ENCODE assay signal across 8 cellular contexts in genomic region chr19:2040647-2041435, GRCh38. TPM values are rescaled to one million over a fixed set of nuclear protein-coding genes. Genes with fewer than 3 reads are reported as not detected.
DNase-seq lines count a peak whose midpoint lies in the region; ATAC-seq and TF ChIP-seq lines count a peak whose summit lies in the region.

No MANE protein-coding gene starts in this region.

- ATAC-seq in Panc1 (no peak), HG03571 (IDR thresholded peaks at IDR 0.05; ENCODE audit: unreplicated experiment) (no peak)

- H3K4ac ChIP-seq in trophoblast cell (ENCODE audit: low read depth, low read length), result no peak overlapping the region

- POLR2A ChIA-PET in CD8-positive, alpha-beta memory T cell (lab: Charles Lee), result interaction anchor here (1.0 to 2.4 kb wide), 3 partner anchors 9 to 20 kb away, joined by 3 to 17 read pairs (median 9); partner anchors contain the start of gene MKNK2
- POLR2A ChIA-PET in Panc1 (lab: Charles Lee), result interaction anchor here (0.6 kb wide), 1 partner anchor 13 kb away, joined by 5 read pairs; no protein-coding TSS in a partner anchor

- BruUV-seq in Panc1 (replicated peaks; lab: Mats Ljungman, UMichigan), result no TSS peak

- peak overlapping the region in 4 of 7 donors; percentile 38 to 71 (median 62) for H3K4me3 Mint-ChIP-seq in CD8-positive, alpha-beta memory T cell
- peak overlapping the region; percentile 32 for H3K4me3 Mint-ChIP-seq in endodermal cell

- H3K79me2 ChIP-seq in trophoblast cell (ENCODE audit: control insufficient read depth, insufficient read depth, low read length, poor library complexity), result peaks cover 4% of the 10 kb centered on the region

- H3K27ac ChIP-seq in CD8-positive, alpha-beta memory T cell (ENCODE audit: low read depth, low read length), result peak overlapping the region; percentile 94
- H3K27ac ChIP-seq in Panc1 (ENCODE audit: low read length), result peak overlapping the region; percentile 70
- no peak overlapping the region for H3K27ac ChIP-seq in endodermal cell (ENCODE audit: low read depth, low read length)
- H3K27ac ChIP-seq in trophoblast cell (ENCODE audit: low read depth, low read length), result no peak overlapping the region

- H3K9me3 Mint-ChIP-seq in CD8-positive, alpha-beta memory T cell, result peaks cover 0 to 2% (median 0%) of the 10 kb centered on the region in 5 donors
- H3K9me3 Mint-ChIP-seq in endodermal cell, result peaks cover 6% of the 10 kb centered on the region

- H2AK5ac ChIP-seq in trophoblast cell (ENCODE audit: low read length), result no peak overlapping the region

- no peak overlapping the region for H4K12ac ChIP-seq in trophoblast cell (ENCODE audit: low read depth, low read length)

- peak overlapping the region; percentile 19 for H2BK12ac ChIP-seq in trophoblast cell (ENCODE audit: low read length)

- peak overlapping the region; percentile 50 for H2BK120ac ChIP-seq in trophoblast cell (ENCODE audit: insufficient read depth, low read length, poor library complexity)

- no peaks in the 10 kb centered on the region for H3K27me3 ChIP-seq in CD8-positive, alpha-beta memory T cell (ENCODE audit: insufficient read depth, low read length, poor library complexity, severe bottlenecking)
- no peaks in the 10 kb centered on the region for H3K27me3 ChIP-seq in Panc1 (ENCODE audit: control insufficient read depth, insufficient read depth, low read length)
- no peaks in the 10 kb centered on the region for H3K27me3 ChIP-seq in endodermal cell (ENCODE audit: control insufficient read depth, insufficient read depth, low read length, poor library complexity, severe bottlenecking)
- H3K27me3 ChIP-seq in trophoblast cell (ENCODE audit: insufficient read depth, low read length), result no peaks in the 10 kb centered on the region

- 94 to 95% methylated on average over 19 to 28 of the region's 28 CpGs for WGBS in endodermal cell (ENCODE audit: insufficient coverage in 1 of 2, insufficient read length in 1 of 2), 2 experiments
- no CpG with 5 or more reads among the region's 28 CpGs for WGBS in trophoblast cell (ENCODE audit: extremely low coverage, insufficient coverage, insufficient read length)

- H3K36me3 Mint-ChIP-seq in CD8-positive, alpha-beta memory T cell, result peaks cover 0 to 52% (median 0%) of the 10 kb centered on the region in 3 donors
- peaks cover 24% of the 10 kb centered on the region for H3K36me3 Mint-ChIP-seq in endodermal cell (ENCODE audit: low read depth)

- peaks cover 13% of the 10 kb centered on the region for H3K79me1 ChIP-seq in trophoblast cell (ENCODE audit: low read length)

- H2AFZ ChIP-seq in trophoblast cell (ENCODE audit: insufficient read depth, low read length, poor library complexity), result no peak overlapping the region

- peak overlapping the region; percentile 8 for H3K18ac ChIP-seq in trophoblast cell (ENCODE audit: low read length)

- H3K4me3 ChIP-seq in CD8-positive, alpha-beta memory T cell (ENCODE audit: low read length), result peak overlapping the region; percentile 65
- H3K4me3 ChIP-seq in Panc1 (ENCODE audit: low read depth in 2 of 2, low read length in 2 of 2), result no peak overlapping the region
- no peak overlapping the region for H3K4me3 ChIP-seq in endodermal cell (ENCODE audit: low read length)
- H3K4me3 ChIP-seq in trophoblast cell (ENCODE audit: low read depth, low read length), result no peak overlapping the region

- intact Hi-C loops in Panc1 (cut with micrococcal nuclease; ENCODE audit: unreplicated experiment), result no loop called here

- TF ChIP-seq CTCF in Panc1 (IDR thresholded peaks at IDR 0.05) (no peak), endodermal cell (conservative IDR thresholded peaks at IDR 0.05) (no peak)

- H3K9ac ChIP-seq in endodermal cell (ENCODE audit: extremely low read depth, low read length, poor library complexity, severe bottlenecking) (no peak overlapping the region), trophoblast cell (ENCODE audit: low read length) (no peak overlapping the region)

- peaks cover 11 to 35% (median 13%) of the 10 kb centered on the region in 3 donors for H3K4me1 Mint-ChIP-seq in CD8-positive, alpha-beta memory T cell
- H3K4me1 Mint-ChIP-seq in endodermal cell, result no peaks in the 10 kb centered on the region

- H4K8ac ChIP-seq in trophoblast cell (ENCODE audit: low read depth, low read length), result peak overlapping the region; percentile 2

- H3K27ac Mint-ChIP-seq in CD8-positive, alpha-beta memory T cell, result peak overlapping the region; percentile 75 to 96 (median 92)
- peak overlapping the region; percentile 74 for H3K27ac Mint-ChIP-seq in endodermal cell

- H3K14ac ChIP-seq in trophoblast cell (ENCODE audit: low read length), result no peak overlapping the region

- no peaks in the 10 kb centered on the region for H3K9me3 ChIP-seq in CD8-positive, alpha-beta memory T cell (ENCODE audit: low read length)
- H3K9me3 ChIP-seq in Panc1 (ENCODE audit: control insufficient read depth, insufficient read depth, low read depth, low read length) (no peaks in the 10 kb centered on the region), endodermal cell (ENCODE audit: control insufficient read depth, low read length) (no peaks in the 10 kb centered on the region), trophoblast cell (ENCODE audit: insufficient read depth, low read depth, low read length) (peaks cover 1% of the 10 kb centered on the region)

- CTCF ChIA-PET in CD8-positive, alpha-beta memory T cell (lab: Charles Lee), result interaction anchor here (1.4 to 3.7 kb wide), 3 partner anchors 11 to 26 kb away, joined by 4 to 19 read pairs (median 4); partner anchors contain the start of gene MKNK2
- CTCF ChIA-PET in Panc1 (lab: Charles Lee), result no interaction called here

- in situ Hi-C loops in Panc1 (cut with HindIII; ENCODE audit: low pct_unique_long_range_greater_than_20kb, low sequenced_read_pairs), result no loop called here

- no peak overlapping the region for H2BK5ac ChIP-seq in trophoblast cell (ENCODE audit: low read depth, low read length, poor library complexity)

- DNase-seq in CD8-positive, alpha-beta memory T cell, result no peak
- DNase-seq in Panc1 (ENCODE audit: low read depth, low spot score), result no peak
- no peak for DNase-seq in endodermal cell
- DNase-seq in trophoblast cell, result no peak
- no peak for DNase-seq in C1 segment of cervical spinal cord (lab: John Stamatoyannopoulos, UW)
- DNase-seq in NCI-H510A (lab: John Stamatoyannopoulos, UW), result no peak
- no peak for DNase-seq in NCI-H446 treated with DMSO at 0.1 percent for 48 hours (lab: John Stamatoyannopoulos, UW)

- peaks cover 45% of the 10 kb centered on the region for H3K4me1 ChIP-seq in CD8-positive, alpha-beta memory T cell (ENCODE audit: insufficient read depth, low read length)
- peaks cover 36% of the 10 kb centered on the region for H3K4me1 ChIP-seq in Panc1 (ENCODE audit: control insufficient read depth, insufficient read depth, low read length)
- H3K4me1 ChIP-seq in endodermal cell (ENCODE audit: control insufficient read depth, insufficient read depth, low read length), result peaks cover 4% of the 10 kb centered on the region
- peaks cover 13 to 14% of the 10 kb centered on the region in 2 experiments for H3K4me1 ChIP-seq in trophoblast cell (ENCODE audit: control insufficient read depth in 1 of 2, insufficient read depth in 2 of 2, low read length in 2 of 2)

- peak overlapping the region; percentile 95 for H4K91ac ChIP-seq in trophoblast cell (ENCODE audit: low read depth, low read length)

- H3K23ac ChIP-seq in trophoblast cell (ENCODE audit: low read length), result no peak overlapping the region

- no peak overlapping the region for H3K4me2 ChIP-seq in trophoblast cell (ENCODE audit: low read length)

- peaks cover 0 to 2% of the 10 kb centered on the region in 2 donors for H3K27me3 Mint-ChIP-seq in CD8-positive, alpha-beta memory T cell
- no peaks in the 10 kb centered on the region for H3K27me3 Mint-ChIP-seq in endodermal cell (ENCODE audit: insufficient read depth)

- peaks cover 26% of the 10 kb centered on the region for H3K36me3 ChIP-seq in CD8-positive, alpha-beta memory T cell (ENCODE audit: insufficient read depth, low read length)
- H3K36me3 ChIP-seq in Panc1 (ENCODE audit: control insufficient read depth, insufficient read depth, low read length) (no peaks in the 10 kb centered on the region; the same call in 1 of the 2 replicates), endodermal cell (ENCODE audit: control insufficient read depth, insufficient read depth, low read length) (peaks cover 41% of the 10 kb centered on the region), trophoblast cell (ENCODE audit: control insufficient read depth in 1 of 2, insufficient read depth in 2 of 2, low read length in 2 of 2) (peaks cover 67 to 70% of the 10 kb centered on the region in 2 experiments)

RNA-seq across cellular contexts. Expression of gene MKNK2, which starts 10.2 kb away (rescaled TPM):
- total RNA-seq in CD8-positive, alpha-beta memory T cell, result 100 to 1,000 TPM; 137 to 147 TPM
- polyA plus RNA-seq in CD8-positive, alpha-beta memory T cell, result 50.8 TPM
- total RNA-seq in Panc1 (2021; ENCODE audit: unreplicated experiment) (240 TPM), endodermal cell (100 to 1,000 TPM; 120 to 123 TPM)
- polyA plus RNA-seq in Panc1 (2012; ENCODE audit: insufficient read length), result 278 TPM
- 63.1 TPM for polyA plus RNA-seq in endodermal cell (2013, experiment 1 of 2)
- 58.0 TPM for polyA plus RNA-seq in endodermal cell (2013, experiment 2 of 2)
- polyA plus RNA-seq in trophoblast cell (2013), result 339 and 368 TPM in 2 replicates

RNA-seq across cellular contexts. Expression of gene BTBD2, which starts 25.3 kb away (rescaled TPM):
- 10 to 100 TPM; 18.6 to 22.5 TPM for total RNA-seq in CD8-positive, alpha-beta memory T cell
- 5.3 TPM for polyA plus RNA-seq in CD8-positive, alpha-beta memory T cell
- 59.6 TPM for total RNA-seq in Panc1 (2021; ENCODE audit: unreplicated experiment)
- polyA plus RNA-seq in Panc1 (2012; ENCODE audit: insufficient read length), result 178 TPM
- total RNA-seq in endodermal cell, result 100 to 1,000 TPM; 107 to 112 TPM
- 113 TPM for polyA plus RNA-seq in endodermal cell (2013, experiment 1 of 2)
- polyA plus RNA-seq in endodermal cell (2013, experiment 2 of 2), result 99.4 TPM
- polyA plus RNA-seq in trophoblast cell (2013), result 43.8 and 44.5 TPM in 2 replicates

RNA-seq across cellular contexts. Expression of gene MOB3A, which starts 55.3 kb away (rescaled TPM):
- 100 to 1,000 TPM; 171 to 188 TPM for total RNA-seq in CD8-positive, alpha-beta memory T cell
- polyA plus RNA-seq in CD8-positive, alpha-beta memory T cell, result 106 TPM
- total RNA-seq in Panc1 (2021; ENCODE audit: unreplicated experiment) (36.3 TPM), endodermal cell (10 to 100 TPM; 20.9 to 21.8 TPM)
- 21.0 TPM for polyA plus RNA-seq in Panc1 (2012; ENCODE audit: insufficient read length)
- 16.9 TPM for polyA plus RNA-seq in endodermal cell (2013, experiment 1 of 2)
- polyA plus RNA-seq in endodermal cell (2013, experiment 2 of 2), result 15.9 TPM
- polyA plus RNA-seq in trophoblast cell (2013), result 34.5 and 34.8 TPM in 2 replicates

RNA-seq across cellular contexts. Expression of gene IZUMO4, which starts 55.9 kb away (rescaled TPM):
- total RNA-seq in CD8-positive, alpha-beta memory T cell, result 1 to 10 TPM; 8.9 to 9.7 TPM
- polyA plus RNA-seq in CD8-positive, alpha-beta memory T cell, result 0.58 TPM
- total RNA-seq in Panc1 (2021; ENCODE audit: unreplicated experiment), result 5.4 TPM
- 4.7 TPM for polyA plus RNA-seq in Panc1 (2012; ENCODE audit: insufficient read length)
- total RNA-seq in endodermal cell, result 1 to 10 TPM; 4.3 to 5.4 TPM
- polyA plus RNA-seq in endodermal cell (2013, experiment 1 of 2), result 4.3 TPM
- 4.6 TPM for polyA plus RNA-seq in endodermal cell (2013, experiment 2 of 2)
- 1.2 and 1.5 TPM in 2 replicates for polyA plus RNA-seq in trophoblast cell (2013)

Comparison
In these comparisons a context has a peak if more than half of its experiments do, and no peak if none do; other contexts are left out.
1. H3K27ac ChIP-seq: peak in CD8-positive, alpha-beta memory T cell (single experiment) and Panc1 (single experiment); none in endodermal cell (single experiment) and trophoblast cell (single experiment).